Comparison of ENCODE assay signal across 25 cellular contexts in genomic region chr15:76885212-76885611, GRCh38.
"Had no signal": no experiment of that assay in that cellular context is flagged by ENCODE, and none has a peak within 500 bp of the region (broad histone marks: within the 10 kb centered on the region; RNA-seq: fewer than 3 reads in every experiment).

No MANE protein-coding gene starts in this region.

- H3K27ac Mint-ChIP-seq: dendritic cell treated with granulocyte-macrophage colony-stimulating factor and Interleukin-4, amounts not matched to agents 40 ng/mL and 50 ng/mL, for 4 days; endodermal cell had no signal

- H3K9me3 Mint-ChIP-seq: dendritic cell treated with granulocyte-macrophage colony-stimulating factor and Interleukin-4, amounts not matched to agents 40 ng/mL and 50 ng/mL, for 4 days; effector memory CD8-positive, alpha-beta T cell had no signal

- H3K4me1 ChIP-seq: colonic mucosa, esophagus muscularis mucosa, esophagus squamous epithelium, foreskin keratinocyte, gastroesophageal sphincter, heart left ventricle, heart right ventricle had no signal

- DNase-seq: colonic mucosa; cortex of kidney; dermis blood vessel endothelial cell; dorsolateral prefrontal cortex; effector CD4-positive, alpha-beta T cell; effector CD8-positive, alpha-beta T cell; effector memory CD4-positive, alpha-beta T cell; effector memory CD8-positive, alpha-beta T cell; endodermal cell; erythroblast; esophagus squamous epithelium; foreskin fibroblast; foreskin keratinocyte; foreskin melanocyte; gastrocnemius medialis; glutamatergic neuron; head of caudate nucleus; heart left ventricle; heart right ventricle had no signal

- H3K4me3 ChIP-seq: colonic mucosa, coronary artery, dorsolateral prefrontal cortex, esophagus muscularis mucosa, esophagus squamous epithelium, gastrocnemius medialis, gastroesophageal sphincter, heart left ventricle, heart right ventricle had no signal

- H3K9me3 ChIP-seq: colonic mucosa, esophagus muscularis mucosa, esophagus squamous epithelium, gastrocnemius medialis, gastroesophageal sphincter had no signal

- H3K27ac ChIP-seq: colonic mucosa, coronary artery, dorsolateral prefrontal cortex, epithelial cell of prostate, esophagus muscularis mucosa, esophagus squamous epithelium, foreskin keratinocyte, gastrocnemius medialis, gastroesophageal sphincter, heart left ventricle, heart right ventricle had no signal

- H3K4me3 Mint-ChIP-seq: dendritic cell treated with granulocyte-macrophage colony-stimulating factor and Interleukin-4, amounts not matched to agents 40 ng/mL and 50 ng/mL, for 4 days; effector memory CD8-positive, alpha-beta T cell; endodermal cell had no signal

- H3K4me1 Mint-ChIP-seq: endodermal cell had no signal

- H3K27me3 Mint-ChIP-seq: dendritic cell treated with granulocyte-macrophage colony-stimulating factor and Interleukin-4, amounts not matched to agents 40 ng/mL and 50 ng/mL, for 4 days; effector memory CD8-positive, alpha-beta T cell had no signal

- ATAC-seq: effector memory CD8-positive, alpha-beta T cell; esophagus mucosa; foreskin keratinocyte; gastrocnemius medialis; gastroesophageal sphincter; heart left ventricle; heart right ventricle had no signal

- H3K36me3 ChIP-seq: colonic mucosa had no signal

- H3K27me3 ChIP-seq: colonic mucosa, dorsolateral prefrontal cortex, esophagus muscularis mucosa, esophagus squamous epithelium, foreskin keratinocyte, gastrocnemius medialis, gastroesophageal sphincter, heart left ventricle, heart right ventricle had no signal
